Comparison of ENCODE assay signal across 8 cellular contexts in genomic region chr17:31096106-31096436, GRCh38. TPM values are rescaled to one million over a fixed set of nuclear protein-coding genes. Genes with fewer than 3 reads are reported as not detected.
A peak's percentile ranks its signal among the peaks of the same experiment; 100 is the strongest.
DNase-seq lines count a peak whose midpoint lies in the region; ATAC-seq and TF ChIP-seq lines count a peak whose summit lies in the region.

No MANE protein-coding gene starts in this region.

- peaks cover 7% of the 10 kb centered on the region for H3K36me3 Mint-ChIP-seq in MCF 10A (ENCODE audit: insufficient read depth, unreplicated experiment)

- H3K4me1 Mint-ChIP-seq in MCF 10A (ENCODE audit: insufficient read depth, unreplicated experiment), result peaks cover 17% of the 10 kb centered on the region

- peak overlapping the region; percentile 87 for H3K27ac Mint-ChIP-seq in MCF 10A (ENCODE audit: low read depth, unreplicated experiment)

- peak overlapping the region; percentile 91 for H3K4me3 Mint-ChIP-seq in MCF 10A (ENCODE audit: unreplicated experiment)

- H3K9me3 Mint-ChIP-seq in MCF 10A (ENCODE audit: unreplicated experiment), result no peaks in the 10 kb centered on the region

- POLR2A ChIA-PET in AG04450 (lab: Yijun Ruan, JAX) (interaction anchor here (0.6 to 1.3 kb wide), 6 partner anchors 43 to 195 kb away, joined by 3 to 13 read pairs (median 4); no protein-coding TSS in a partner anchor), MCF 10A (lab: Yijun Ruan, JAX) (interaction anchor here (0.6 to 3.8 kb wide), 16 partner anchors 10 to 190 kb away, joined by 3 to 37 read pairs (median 7); partner anchors contain the start of genes RNF135 and TEFM)

- H3K27ac ChIP-seq in AG04450 (ENCODE audit: low read depth, low read length) (peak overlapping the region; percentile 85), HL-60 (replicated peaks) (peak overlapping the region; percentile 85)

- no peaks in the 10 kb centered on the region for H3K27me3 Mint-ChIP-seq in MCF 10A (ENCODE audit: insufficient read depth, unreplicated experiment)

- no peaks in the 10 kb centered on the region for H3K27me3 ChIP-seq in AG04450 (ENCODE audit: control insufficient read depth, insufficient read depth, low read length)
- no peaks in the 10 kb centered on the region for H3K27me3 ChIP-seq in HL-60 (ENCODE audit: insufficient read depth, poor library complexity, severe bottlenecking)

- H3K4me3 ChIP-seq in AG04450 (ENCODE audit: low read depth, low read length), result peak overlapping the region; percentile 81
- peak overlapping the region; percentile 99 for H3K4me3 ChIP-seq in HL-60 (replicated peaks; ENCODE audit: insufficient read depth, low read length)

- ATAC-seq in HG02759 (IDR thresholded peaks at IDR 0.05; ENCODE audit: unreplicated experiment), result no peak

- no peak for TF ChIP-seq CTCF in AG04450 (IDR thresholded peaks at IDR 0.05; ENCODE audit: low read depth, low read length)
- no peak for TF ChIP-seq CTCF in HL-60 (IDR thresholded peaks at IDR 0.05; ENCODE audit: insufficient read depth, low read length)
- no peak for TF ChIP-seq CTCF in MCF 10A (IDR thresholded peaks at IDR 0.05; ENCODE audit: unreplicated experiment)

- H3K9me3 ChIP-seq in AG04450 (ENCODE audit: control insufficient read depth, insufficient read depth, low read length), result no peaks in the 10 kb centered on the region; the same call in 1 of the 2 replicates

- CTCF ChIA-PET in AG04450 (lab: Charles Lee) (interaction anchor here (1.4 kb wide), 1 partner anchor 120 kb away, joined by 10 read pairs; no protein-coding TSS in a partner anchor), MCF 10A (lab: Yijun Ruan, JAX) (interaction anchor here (0.6 to 1.8 kb wide), 4 partner anchors 24 to 119 kb away, joined by 3 to 9 read pairs (median 6); no protein-coding TSS in a partner anchor)

- intact Hi-C loops in MCF 10A (cut with micrococcal nuclease), result no loop called here

- DNase-seq in AG04450 (ENCODE audit: low read depth, low spot score) (no peak), HL-60 (ENCODE audit: low read depth in 1 of 2, low spot score in 1 of 2) (no peak), MCF 10A (ENCODE audit: unreplicated experiment) (no peak), midbrain (lab: John Stamatoyannopoulos, UW) (peak; percentile 21), COLO668 (lab: John Stamatoyannopoulos, UW; ENCODE audit: unreplicated experiment) (no peak), NOMO-1 (lab: John Stamatoyannopoulos, UW; ENCODE audit: unreplicated experiment in 2 of 2) (no peak)
- no peak for DNase-seq in stimulated activated CD4-positive, alpha-beta T cell treated with anti-CD3 and anti-CD28 coated beads, Interleukin-2, amount 100 ng/mL, for 24 hours

- BruUV-seq in MCF 10A (replicated peaks; lab: Mats Ljungman, UMichigan), result no TSS peak

RNA-seq across cellular contexts. Expression of gene NF1, which starts 1.3 kb away (rescaled TPM):
- polyA plus RNA-seq in AG04450 (2011; rRNA removed), result 45.5 and 60.5 TPM in 2 replicates
- 145 and 208 TPM in 2 replicates for polyA minus RNA-seq in AG04450 (2011; rRNA and poly(A)+ RNA removed)
- 58.5 and 60.2 TPM in 2 replicates for total RNA-seq in MCF 10A (2022)
